Comparison of ENCODE assay signal across 24 cellular contexts in the genomic region with DNA sequence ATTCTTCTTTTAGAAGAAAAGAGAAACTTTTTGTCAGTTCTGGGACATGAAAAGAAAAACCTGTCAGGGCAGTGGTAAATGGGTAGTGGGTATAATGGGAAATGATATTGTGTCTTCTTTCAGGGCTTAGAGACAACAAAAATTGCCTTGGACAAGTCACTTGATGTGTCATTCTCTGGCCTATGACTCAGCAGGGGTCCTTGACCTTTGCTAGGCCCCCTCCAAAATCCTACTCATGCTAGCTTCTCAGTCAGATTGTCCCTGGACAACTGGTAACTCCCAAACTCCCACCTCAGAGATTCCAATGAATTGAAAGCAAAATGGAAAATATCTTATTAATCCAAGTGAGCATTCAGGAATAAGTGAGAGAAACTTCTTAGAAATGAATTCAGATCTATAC.
"Had no signal": no experiment of that assay in that cellular context is flagged by ENCODE, and none has a peak within 500 bp of the region (broad histone marks: within the 10 kb centered on the region; RNA-seq: fewer than 3 reads in every experiment).

No MANE protein-coding gene starts in this region.

- H3K36me3 ChIP-seq: esophagus muscularis mucosa, gastroesophageal sphincter, left ventricle myocardium inferior, lower lobe of right lung, ovary, right atrium auricular region, sigmoid colon, suprapubic skin, thyroid gland, upper lobe of left lung, vagina had no signal

- H3K27me3 ChIP-seq: esophagus muscularis mucosa, gastroesophageal sphincter, ovary, right atrium auricular region, sigmoid colon, suprapubic skin, thyroid gland, upper lobe of left lung, vagina had no signal

- H3K4me1 ChIP-seq: esophagus muscularis mucosa, gastroesophageal sphincter, left ventricle myocardium inferior, lower lobe of right lung, right atrium auricular region, sigmoid colon, thyroid gland, upper lobe of left lung, vagina had no signal

- H3K9me3 ChIP-seq: esophagus muscularis mucosa, gastroesophageal sphincter, left ventricle myocardium inferior, lower lobe of right lung, ovary, right atrium auricular region, sigmoid colon, suprapubic skin, thyroid gland, upper lobe of left lung, vagina had no signal

- DNase-seq: effector memory CD8-positive, alpha-beta T cell; foreskin fibroblast; glutamatergic neuron; kidney; left cardiac atrium; left ventricle myocardium inferior; lower lobe of right lung; naive B cell; nucleus accumbens; ovary; sigmoid colon; small intestine; stimulated activated CD4-positive, alpha-beta T cell treated with anti-CD3 and anti-CD28 coated beads, Interleukin-2, amount 100 ng/mL, for 48 hours; stimulated activated CD8-positive, alpha-beta memory T cell treated with anti-CD3 and anti-CD28 coated beads, Interleukin-4, amount 100 ng/mL, for 48 hours; stimulated activated naive CD8-positive, alpha-beta T cell treated with anti-CD3 and anti-CD28 coated beads, Interleukin-15, Interleukin-2, amounts not matched to agents 100 U/mL and 50 U/mL, for 24 hours; thyroid gland; upper lobe of left lung had no signal

- H3K27ac ChIP-seq: epithelial cell of prostate, esophagus muscularis mucosa, gastroesophageal sphincter, left ventricle myocardium inferior, lower lobe of right lung, ovary, right atrium auricular region, sigmoid colon, suprapubic skin, thyroid gland, upper lobe of left lung, vagina had no signal

- ATAC-seq: effector memory CD8-positive, alpha-beta T cell; gastroesophageal sphincter; left cardiac atrium; lower lobe of right lung; stimulated activated effector memory CD8-positive, alpha-beta T cell treated with anti-CD3 and anti-CD28 coated beads, Interleukin-12 subunit alpha, Interleukin-12 subunit beta, amount 100 ng/mL, for 72 hours; stimulated activated naive CD8-positive, alpha-beta T cell treated with anti-CD3 and anti-CD28 coated beads, Interleukin-15, Interleukin-2, amounts not matched to agents 100 U/mL and 50 U/mL, for 24 hours had no signal

- H3K4me3 ChIP-seq: esophagus muscularis mucosa, gastroesophageal sphincter, left ventricle myocardium inferior, lower lobe of right lung, ovary, right atrium auricular region, sigmoid colon, suprapubic skin, thyroid gland, upper lobe of left lung, vagina had no signal
